ENCODE assay signal across 10 cellular contexts in the genomic region with DNA sequence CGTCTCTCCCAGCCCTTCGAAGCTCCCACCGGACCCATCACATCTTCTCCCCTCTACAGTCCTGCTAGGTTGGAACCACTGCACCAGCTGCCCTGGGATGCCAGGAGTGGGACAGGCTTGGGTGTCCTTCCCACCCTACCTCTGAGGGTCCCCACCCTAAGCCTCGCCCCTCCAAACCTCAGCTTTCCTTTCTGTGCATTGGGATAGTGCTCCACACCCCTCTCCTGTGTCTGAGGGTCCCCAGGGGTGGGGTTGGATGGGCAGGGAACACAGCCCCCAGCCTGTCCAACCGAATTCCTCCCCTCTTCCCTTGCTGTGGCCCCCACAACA. TPM values are rescaled to one million over a fixed set of nuclear protein-coding genes. Genes with fewer than 3 reads are reported as not detected.
A peak's percentile ranks its signal among the peaks of the same experiment; 100 is the strongest.
DNase-seq lines count a peak whose midpoint lies in the region; ATAC-seq, FAIRE-seq and TF ChIP-seq lines count a peak whose summit lies in the region.
"Had no signal": no experiment of that assay in that cellular context is flagged by ENCODE, and none has a peak within 500 bp of the region (broad histone marks: within the 10 kb centered on the region; RNA-seq: fewer than 3 reads in every experiment).

No MANE protein-coding gene starts in this region.

- peak overlapping the region; percentile 88 to 93 for H3K27ac Mint-ChIP-seq in natural killer cell

- DNase-seq in right atrium auricular region (ENCODE audit: low spot score) (no peak), left cardiac atrium (no peak), bronchial epithelial cell (ENCODE audit: low read depth) (no peak), natural killer cell (no peak), uterus (no peak), EL (no peak), dermis blood vessel endothelial cell (no peak)
- DNase-seq: NCI-H187 treated with DMSO at 0.1 percent for 48 hours had no signal

- peaks cover 28 to 68% of the 10 kb centered on the region in 2 donors for H3K4me1 Mint-ChIP-seq in natural killer cell

- H3K36me3 Mint-ChIP-seq in natural killer cell: no peaks in the 10 kb centered on the region

- H3K4me1 ChIP-seq in right atrium auricular region (peaks cover 3 to 87% of the 10 kb centered on the region in 2 donors), uterus (peaks cover 7 to 10% of the 10 kb centered on the region in 2 donors)

- TF ChIP-seq CTCF in right atrium auricular region (IDR thresholded peaks at IDR 0.05) (no peak), bronchial epithelial cell (IDR thresholded peaks at IDR 0.05; ENCODE audit: insufficient read depth, low read length, severe bottlenecking) (no peak), natural killer cell (IDR thresholded peaks at IDR 0.05) (no peak), uterus (IDR thresholded peaks at IDR 0.05) (no peak)

- no peaks in the 10 kb centered on the region for H3K27me3 Mint-ChIP-seq in natural killer cell (ENCODE audit: low read depth in 2 of 2)

- H3K36me3 ChIP-seq in right atrium auricular region: peaks cover 5% of the 10 kb centered on the region
- peaks cover 11% of the 10 kb centered on the region for H3K36me3 ChIP-seq in bronchial epithelial cell (ENCODE audit: control insufficient read depth, insufficient read depth, low read length)
- no peaks in the 10 kb centered on the region for H3K36me3 ChIP-seq in uterus

- no peaks in the 10 kb centered on the region for H3K9me3 ChIP-seq in right atrium auricular region
- H3K9me3 ChIP-seq in uterus: no peaks in the 10 kb centered on the region

- no peaks in the 10 kb centered on the region for H3K9me3 Mint-ChIP-seq in natural killer cell

- H3K4me3 Mint-ChIP-seq in natural killer cell: peak overlapping the region; percentile 72

- H3K27ac ChIP-seq in right atrium auricular region (peak overlapping the region; percentile 94), uterus (peak overlapping the region; percentile 91 to 94)

- H3K27me3 ChIP-seq in right atrium auricular region: no peaks in the 10 kb centered on the region
- no peaks in the 10 kb centered on the region for H3K27me3 ChIP-seq in bronchial epithelial cell (ENCODE audit: control insufficient read depth, insufficient read depth, low read length)
- H3K27me3 ChIP-seq in uterus: no peaks in the 10 kb centered on the region

- ATAC-seq in left cardiac atrium (no peak), natural killer cell (no peak), HG03095 (IDR thresholded peaks at IDR 0.05; ENCODE audit: unreplicated experiment) (no peak)

- intact Hi-C loops in left cardiac atrium (cut with DNase I): no loop called here
- intact Hi-C loops in natural killer cell (cut with micrococcal nuclease): no loop called here
- intact Hi-C loops in uterus (cut with DNase I; ENCODE audit: low total_unique reads): no loop called here

- H3K4me3 ChIP-seq in right atrium auricular region (no peak overlapping the region), bronchial epithelial cell (ENCODE audit: low read depth, low read length) (no peak overlapping the region), uterus (no peak overlapping the region)

- no peak for TF ChIP-seq POLR2A in uterus (IDR thresholded peaks at IDR 0.05)

- FAIRE-seq in bronchial epithelial cell (lab: Jason Lieb, UNC): peak; percentile 43
- FAIRE-seq: colon had no signal

RNA-seq across cellular contexts. Expression of a gene that starts 1.9 kb away (rescaled TPM):
- total RNA-seq in right atrium auricular region (10 to 100 TPM; 15.3 to 25.2 TPM), left cardiac atrium (10 to 100 TPM; 22.6 to 65.0 TPM), bronchial epithelial cell (2.1 and 4.7 TPM in 2 replicates), natural killer cell (100 to 1,000 TPM; 152 to 199 (median 164) TPM), uterus (10 to 100 TPM in 2 of 4 donors, 1 to 10 TPM in 2; 3.2 to 58.8 (median 11.9) TPM), dermis blood vessel endothelial cell (3.2 and 6.3 TPM in 2 replicates)

RNA-seq across cellular contexts. Expression of a gene that starts 31.1 kb away (rescaled TPM):
- total RNA-seq in right atrium auricular region (not detected), left cardiac atrium (not detected), bronchial epithelial cell (65.0 and 73.7 TPM in 2 replicates), natural killer cell (not detected), uterus (1 to 10 TPM in 1 of 4 donors, under 1 TPM in 1, not detected in 2; 0.29 to 5.8 TPM), dermis blood vessel endothelial cell (not detected in 2 replicates)

RNA-seq across cellular contexts. Expression of a gene that starts 47.6 kb away (rescaled TPM):
- not detected for total RNA-seq in right atrium auricular region
- not detected for total RNA-seq in left cardiac atrium
- total RNA-seq in bronchial epithelial cell: not detected in 2 replicates
- not detected for total RNA-seq in natural killer cell
- total RNA-seq in uterus: not detected
- 0.17 TPM in 1 of 2 replicates, not detected in the other for total RNA-seq in dermis blood vessel endothelial cell
